ENCODE assay signal across 8 cellular contexts in the genomic region with DNA sequence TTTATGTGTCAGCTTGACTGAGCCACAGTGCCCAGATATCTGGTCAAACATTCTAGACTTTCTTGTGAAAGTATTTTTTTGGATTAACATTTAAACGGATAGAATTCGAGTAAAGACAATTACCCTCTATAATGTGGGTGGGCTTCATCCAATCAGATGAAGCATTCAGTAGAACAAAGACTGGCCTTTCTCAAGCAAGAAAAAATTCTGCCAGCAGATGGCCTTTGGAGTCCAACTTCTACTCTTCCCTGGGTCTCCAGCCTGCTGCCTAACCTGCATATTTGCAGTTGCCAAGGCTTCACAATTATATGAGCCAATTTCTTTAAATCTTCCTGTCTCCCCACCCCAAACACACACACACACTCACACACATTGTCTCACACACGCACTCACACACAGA.
DNase-seq lines count a peak whose midpoint lies in the region; ATAC-seq and TF ChIP-seq lines count a peak whose summit lies in the region.

No MANE protein-coding gene starts in this region.

- CTCF ChIA-PET in Panc1 (lab: Charles Lee), result no interaction called here

- in situ Hi-C loops in Panc1 (cut with HindIII; ENCODE audit: low pct_unique_long_range_greater_than_20kb, low sequenced_read_pairs), result no loop called here

- ATAC-seq in Panc1 (peak; percentile 63; the same call in 1 of the 2 replicates), GM21576 (IDR thresholded peaks at IDR 0.05; ENCODE audit: unreplicated experiment) (no peak), GM18873 (IDR thresholded peaks at IDR 0.05; ENCODE audit: low FRiP score, unreplicated experiment) (no peak)

- H3K36me3 ChIP-seq in Panc1 (ENCODE audit: control insufficient read depth, insufficient read depth, low read length), result no peaks in the 10 kb centered on the region; the same call in 1 of the 2 replicates

- peak; percentile 62 for TF ChIP-seq CTCF in Panc1 (IDR thresholded peaks at IDR 0.05)

- no peak overlapping the region for H3K4me3 ChIP-seq in Panc1 (ENCODE audit: low read depth in 2 of 2, low read length in 2 of 2)

- no TSS peak for BruUV-seq in Panc1 (replicated peaks; lab: Mats Ljungman, UMichigan)

- H3K9me3 ChIP-seq in Panc1 (ENCODE audit: control insufficient read depth, insufficient read depth, low read depth, low read length), result no peaks in the 10 kb centered on the region

- no peak overlapping the region for H3K27ac ChIP-seq in Panc1 (ENCODE audit: low read length)

- no peaks in the 10 kb centered on the region for H3K4me1 ChIP-seq in Panc1 (ENCODE audit: control insufficient read depth, insufficient read depth, low read length)

- intact Hi-C loops in Panc1 (cut with micrococcal nuclease; ENCODE audit: unreplicated experiment), result loop anchor here (2.0 kb wide), 1 partner anchor 285 kb away; no protein-coding TSS in a partner anchor

- POLR2A ChIA-PET in Panc1 (lab: Charles Lee), result no interaction called here

- peak; percentile 10 for DNase-seq in EL
- peak; percentile 45 for DNase-seq in HT1080 (ENCODE audit: low read depth)
- peak; percentile 7 for DNase-seq in Panc1 (ENCODE audit: low read depth, low spot score)
- peak; percentile 57 for DNase-seq in islet precursor cell
- no peak for DNase-seq in COLO829 (ENCODE audit: low spot score)
- DNase-seq in GDM1 (lab: John Stamatoyannopoulos, UW), result no peak

- peaks cover 9% of the 10 kb centered on the region; the same call in 1 of the 2 replicates for H3K27me3 ChIP-seq in Panc1 (ENCODE audit: control insufficient read depth, insufficient read depth, low read length)

Comparison
In these comparisons a context has a peak if more than half of its experiments do, and no peak if none do; other contexts are left out.
1. DNase-seq: peak in EL (single experiment), HT1080 (single experiment), Panc1 (single experiment) and islet precursor cell (single experiment); none in COLO829 (single experiment) and GDM1 (single experiment).